Comparison of ENCODE assay signal across 18 cellular contexts in genomic region chr17:51147641-51148040, GRCh38. TPM values are rescaled to one million over a fixed set of nuclear protein-coding genes. Genes with fewer than 3 reads are reported as not detected.
DNase-seq lines count a peak whose midpoint lies in the region; ATAC-seq and TF ChIP-seq lines count a peak whose summit lies in the region.
"Had no signal": no experiment of that assay in that cellular context is flagged by ENCODE, and none has a peak within 500 bp of the region (broad histone marks: within the 10 kb centered on the region; RNA-seq: fewer than 3 reads in every experiment).

No MANE protein-coding gene starts in this region.

- H3K4me3 ChIP-seq in PC-9 = no peak overlapping the region
- H3K4me3 ChIP-seq: cardiac muscle cell, ovary, spleen had no signal

- peak overlapping the region; percentile 54 for H3K27ac Mint-ChIP-seq in activated naive CD8-positive, alpha-beta T cell treated with anti-CD3 and anti-CD28 coated beads, Interleukin-2, amount 50 U/mL, for 24 hours
- no peak overlapping the region for H3K27ac Mint-ChIP-seq in activated naive CD8-positive, alpha-beta T cell treated with anti-CD3 and anti-CD28 coated beads for 36 hours
- H3K27ac Mint-ChIP-seq: activated naive CD4-positive, alpha-beta T cell treated with anti-CD3 and anti-CD28 coated beads, Interleukin-2, amount 50 U/mL, for 24 hours had no signal

- H3K36me3 Mint-ChIP-seq in activated naive CD8-positive, alpha-beta T cell treated with anti-CD3 and anti-CD28 coated beads, Interleukin-2, amount 50 U/mL, for 24 hours (ENCODE audit: low read depth) = no peaks in the 10 kb centered on the region
- H3K36me3 Mint-ChIP-seq in activated naive CD8-positive, alpha-beta T cell treated with anti-CD3 and anti-CD28 coated beads for 36 hours = no peaks in the 10 kb centered on the region
- H3K36me3 Mint-ChIP-seq: activated naive CD4-positive, alpha-beta T cell treated with anti-CD3 and anti-CD28 coated beads, Interleukin-2, amount 50 U/mL, for 24 hours had no signal

- no peaks in the 10 kb centered on the region for H3K79me2 ChIP-seq in PC-9 (ENCODE audit: low read depth)

- CTCF ChIA-PET in PC-9 (lab: Charles Lee) = no interaction called here

- peak; percentile 51 for ATAC-seq in activated naive CD8-positive, alpha-beta T cell treated with anti-CD3 and anti-CD28 coated beads, Interleukin-2, amount 50 U/mL, for 24 hours
- ATAC-seq in foreskin keratinocyte (peak; percentile 49), GM18907 (IDR thresholded peaks at IDR 0.05; ENCODE audit: unreplicated experiment) (no peak)
- ATAC-seq: left lobe of liver had no signal

- H3K27me3 Mint-ChIP-seq in activated naive CD8-positive, alpha-beta T cell treated with anti-CD3 and anti-CD28 coated beads, Interleukin-2, amount 50 U/mL, for 24 hours = no peaks in the 10 kb centered on the region
- H3K27me3 Mint-ChIP-seq in activated naive CD8-positive, alpha-beta T cell treated with anti-CD3 and anti-CD28 coated beads for 36 hours = no peaks in the 10 kb centered on the region
- H3K27me3 Mint-ChIP-seq: activated naive CD4-positive, alpha-beta T cell treated with anti-CD3 and anti-CD28 coated beads, Interleukin-2, amount 50 U/mL, for 24 hours had no signal

- DNase-seq in activated naive CD8-positive, alpha-beta T cell treated with anti-CD3 and anti-CD28 coated beads, Interleukin-2, amount 50 U/mL, for 24 hours = no peak
- no peak for DNase-seq in activated naive CD8-positive, alpha-beta T cell treated with anti-CD3 and anti-CD28 coated beads for 36 hours
- no peak for DNase-seq in PC-9
- DNase-seq in foreskin keratinocyte = no peak
- no peak for DNase-seq in NCI-H1436 (lab: John Stamatoyannopoulos, UW)
- no peak for DNase-seq in retina
- no peak for DNase-seq in NCI-H2171 treated with DMSO at 0.1 percent for 48 hours (lab: John Stamatoyannopoulos, UW)
- DNase-seq: Caco-2; effector CD8-positive, alpha-beta T cell; NCI-H1930; NCI-H524 treated with DMSO at 0.1 percent for 48 hours; ovary; spleen; stimulated activated naive CD4-positive, alpha-beta T cell treated with Interleukin-2 at 50 U/mL for 16 hours had no signal

- TF ChIP-seq CTCF in PC-9 (conservative IDR thresholded peaks at IDR 0.05) (no peak), foreskin keratinocyte (conservative IDR thresholded peaks at IDR 0.05) (no peak)

- no peaks in the 10 kb centered on the region for H4K20me1 ChIP-seq in PC-9 (ENCODE audit: insufficient read depth)

- H3K4me1 ChIP-seq in PC-9 (replicated peaks; ENCODE audit: insufficient read depth) = peaks cover 4% of the 10 kb centered on the region; the same call in 1 of the 2 replicates
- H3K4me1 ChIP-seq in foreskin keratinocyte = no peaks in the 10 kb centered on the region

- H3F3A ChIP-seq in PC-9 (ENCODE audit: insufficient read depth, low read depth) = peaks cover 20% of the 10 kb centered on the region; the same call in 1 of the 2 replicates

- no TSS peak for BruUV-seq in PC-9 (replicated peaks; lab: Mats Ljungman, UMichigan)

- H3K9me3 ChIP-seq in PC-9 (ENCODE audit: insufficient read depth, low read depth) = no peaks in the 10 kb centered on the region
- H3K9me3 ChIP-seq: Caco-2, ovary, spleen had no signal

- intact Hi-C loops in PC-9 (cut with micrococcal nuclease; ENCODE audit: unreplicated experiment) = no loop called here

- H3K27ac ChIP-seq in PC-9 (no peak overlapping the region), foreskin keratinocyte (no peak overlapping the region)
- H3K27ac ChIP-seq: cardiac muscle cell, ovary, spleen had no signal

- no peaks in the 10 kb centered on the region for H3K9me2 ChIP-seq in PC-9 (ENCODE audit: insufficient read depth)

- H2AFZ ChIP-seq in PC-9 = 0 out of 2 replicates have a peak overlapping the region, but pooled peaks have one; percentile 4

- H3K36me3 ChIP-seq in PC-9 (ENCODE audit: low read depth) = no peaks in the 10 kb centered on the region
- H3K36me3 ChIP-seq: cardiac muscle cell, ovary, spleen had no signal

- no peak overlapping the region for H3K4me2 ChIP-seq in PC-9

- H3K4me3 Mint-ChIP-seq in activated naive CD8-positive, alpha-beta T cell treated with anti-CD3 and anti-CD28 coated beads, Interleukin-2, amount 50 U/mL, for 24 hours = no peak overlapping the region
- no peak overlapping the region for H3K4me3 Mint-ChIP-seq in activated naive CD8-positive, alpha-beta T cell treated with anti-CD3 and anti-CD28 coated beads for 36 hours
- H3K4me3 Mint-ChIP-seq: activated naive CD4-positive, alpha-beta T cell treated with anti-CD3 and anti-CD28 coated beads, Interleukin-2, amount 50 U/mL, for 24 hours had no signal

- H3K4me1 Mint-ChIP-seq in activated naive CD8-positive, alpha-beta T cell treated with anti-CD3 and anti-CD28 coated beads, Interleukin-2, amount 50 U/mL, for 24 hours = peaks cover 22% of the 10 kb centered on the region
- peaks cover 8% of the 10 kb centered on the region for H3K4me1 Mint-ChIP-seq in activated naive CD8-positive, alpha-beta T cell treated with anti-CD3 and anti-CD28 coated beads for 36 hours

- no peaks in the 10 kb centered on the region for H3K9me3 Mint-ChIP-seq in activated naive CD8-positive, alpha-beta T cell treated with anti-CD3 and anti-CD28 coated beads, Interleukin-2, amount 50 U/mL, for 24 hours
- H3K9me3 Mint-ChIP-seq in activated naive CD8-positive, alpha-beta T cell treated with anti-CD3 and anti-CD28 coated beads for 36 hours = no peaks in the 10 kb centered on the region
- H3K9me3 Mint-ChIP-seq: activated naive CD4-positive, alpha-beta T cell treated with anti-CD3 and anti-CD28 coated beads, Interleukin-2, amount 50 U/mL, for 24 hours had no signal

- POLR2A ChIA-PET in PC-9 (lab: Charles Lee; ENCODE audit: unreplicated experiment) = no interaction called here

- H3K27me3 ChIP-seq in PC-9 (ENCODE audit: insufficient read depth, low read depth) (no peaks in the 10 kb centered on the region), foreskin keratinocyte (no peaks in the 10 kb centered on the region)
- H3K27me3 ChIP-seq: cardiac muscle cell, ovary, spleen had no signal

RNA-seq across cellular contexts. Expression of gene NME1, which starts 5.7 kb away (rescaled TPM):
- 100 to 1,000 TPM; 409 to 418 TPM for total RNA-seq in activated naive CD8-positive, alpha-beta T cell treated with anti-CD3 and anti-CD28 coated beads for 36 hours
- total RNA-seq in PC-9 (2021) (115 and 172 TPM in 2 replicates), foreskin keratinocyte (326 and 368 TPM in 2 replicates)
- polyA plus RNA-seq in foreskin keratinocyte = 458 and 507 TPM in 2 replicates

RNA-seq across cellular contexts. Expression of gene NME2, which starts 18.6 kb away (rescaled TPM):
- total RNA-seq in activated naive CD8-positive, alpha-beta T cell treated with anti-CD3 and anti-CD28 coated beads for 36 hours = 100 to 1,000 TPM; 983 to 986 TPM
- total RNA-seq in PC-9 (2021) (600 and 826 TPM in 2 replicates), foreskin keratinocyte (1,137 TPM in 2 replicates)
- polyA plus RNA-seq in foreskin keratinocyte = 1,484 and 1,519 TPM in 2 replicates

RNA-seq across cellular contexts. Expression of gene SPAG9, which starts 27.0 kb away (rescaled TPM):
- total RNA-seq in activated naive CD8-positive, alpha-beta T cell treated with anti-CD3 and anti-CD28 coated beads for 36 hours = 10 to 100 TPM; 27.4 to 30.2 TPM
- total RNA-seq in PC-9 (2021) (40.8 and 51.8 TPM in 2 replicates), foreskin keratinocyte (56.6 and 57.2 TPM in 2 replicates)
- polyA plus RNA-seq in foreskin keratinocyte = 10.5 and 12.6 TPM in 2 replicates
